ENCODE assay signal across 11 cellular contexts in the genomic region with DNA sequence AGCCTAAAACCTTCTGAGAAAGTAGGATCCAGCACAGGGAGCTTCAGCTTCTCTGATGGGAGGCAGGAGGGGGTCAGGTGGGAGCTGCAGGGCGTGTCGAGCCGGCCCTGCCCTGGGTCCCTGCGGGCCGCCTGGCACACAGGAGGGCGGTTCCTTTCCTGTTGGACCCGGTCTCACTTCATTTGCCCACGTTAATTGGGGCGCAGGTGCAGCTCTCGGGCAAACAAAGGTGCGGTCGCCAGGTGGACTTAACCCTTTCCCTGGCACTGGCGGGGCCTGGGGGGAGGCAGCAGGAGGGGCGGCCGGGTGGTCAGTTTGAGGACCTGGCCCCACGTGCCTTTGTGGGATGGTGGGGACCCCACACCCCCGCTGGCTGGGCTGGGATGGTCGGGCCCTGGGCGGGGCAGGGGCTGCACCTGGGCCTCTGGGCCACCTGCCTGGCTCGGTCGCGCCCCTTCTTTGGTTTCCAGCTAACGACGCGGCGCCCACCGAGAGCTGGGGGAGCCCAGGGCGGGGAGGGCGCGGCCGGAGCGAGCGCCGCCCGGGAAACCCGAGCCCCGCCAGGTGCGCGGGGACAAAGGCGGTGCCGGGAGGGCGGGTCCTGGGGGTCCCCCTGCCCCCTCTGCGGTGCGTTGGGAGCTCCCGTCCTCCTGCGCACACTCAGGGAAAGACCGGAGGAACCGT. TPM values are rescaled to one million over a fixed set of nuclear protein-coding genes. Genes with fewer than 3 reads are reported as not detected.
DNase-seq lines count a peak whose midpoint lies in the region; ATAC-seq and TF ChIP-seq lines count a peak whose summit lies in the region.
"Had no signal": no experiment of that assay in that cellular context is flagged by ENCODE, and none has a peak within 500 bp of the region (broad histone marks: within the 10 kb centered on the region; RNA-seq: fewer than 3 reads in every experiment).

No MANE protein-coding gene starts in this region.

- H3K36me3 ChIP-seq in DOHH2 (ENCODE audit: control insufficient read depth, low read length), result no peaks in the 10 kb centered on the region
- no peaks in the 10 kb centered on the region for H3K36me3 ChIP-seq in Peyer's patch
- no peaks in the 10 kb centered on the region for H3K36me3 ChIP-seq in mucosa of rectum (ENCODE audit: control insufficient read depth in 2 of 2, insufficient read depth in 2 of 2, low read length in 2 of 2)

- no peak for TF ChIP-seq CTCF in DOHH2 (IDR thresholded peaks at IDR 0.05; ENCODE audit: low read depth, low read length, poor library complexity, severe bottlenecking)
- no peak for TF ChIP-seq CTCF in Peyer's patch (IDR thresholded peaks at IDR 0.05)
- no peak for TF ChIP-seq CTCF in chondrocyte (IDR thresholded peaks at IDR 0.05)

- peak overlapping the region; percentile 40 for H3K4me3 ChIP-seq in DOHH2 (ENCODE audit: low read length)
- peak overlapping the region; percentile 42 to 59 (median 54) for H3K4me3 ChIP-seq in Peyer's patch
- peak overlapping the region in 1 of 2 donors; percentile 54 for H3K4me3 ChIP-seq in mucosa of rectum (ENCODE audit: low read length in 2 of 2)

- H3K4me3 Mint-ChIP-seq in chondrocyte (ENCODE audit: unreplicated experiment), result no peak overlapping the region

- H3K4me2 ChIP-seq in DOHH2 (ENCODE audit: low read length), result peak overlapping the region; percentile 70

- no peaks in the 10 kb centered on the region for H3F3A ChIP-seq in DOHH2 (ENCODE audit: control insufficient read depth, insufficient read depth)

- no peak for ATAC-seq in GM19395 (IDR thresholded peaks at IDR 0.05; ENCODE audit: unreplicated experiment)

- H3K27ac ChIP-seq in DOHH2 (ENCODE audit: low read depth, low read length) (no peak overlapping the region), Peyer's patch (peak overlapping the region; percentile 84 to 93 (median 90)), mucosa of rectum (ENCODE audit: low read depth in 2 of 2, low read length in 2 of 2) (peak overlapping the region; percentile 93 to 94)

- H3K9me3 ChIP-seq in DOHH2 (ENCODE audit: control insufficient read depth, insufficient read depth, low read length), result no peaks in the 10 kb centered on the region
- no peaks in the 10 kb centered on the region for H3K9me3 ChIP-seq in Peyer's patch
- no peaks in the 10 kb centered on the region for H3K9me3 ChIP-seq in mucosa of rectum (ENCODE audit: control insufficient read depth in 2 of 2, low read length in 2 of 2)

- no peak overlapping the region for H3K27ac Mint-ChIP-seq in chondrocyte (ENCODE audit: unreplicated experiment)

- H3K27me3 ChIP-seq in DOHH2 (ENCODE audit: control insufficient read depth, low read length), result peaks cover 14% of the 10 kb centered on the region
- no peaks in the 10 kb centered on the region for H3K27me3 ChIP-seq in Peyer's patch
- H3K27me3 ChIP-seq in mucosa of rectum (ENCODE audit: control insufficient read depth in 2 of 2, insufficient read depth in 2 of 2, low read length in 2 of 2), result no peaks in the 10 kb centered on the region

- peaks cover 25% of the 10 kb centered on the region for H3K4me1 ChIP-seq in DOHH2 (ENCODE audit: control insufficient read depth, low read length)
- H3K4me1 ChIP-seq in Peyer's patch, result peaks cover 0 to 49% (median 14%) of the 10 kb centered on the region in 4 donors
- H3K4me1 ChIP-seq in mucosa of rectum (ENCODE audit: control insufficient read depth in 2 of 2, insufficient read depth in 2 of 2, low read length in 2 of 2), result peaks cover 25 to 47% of the 10 kb centered on the region in 2 donors

- no peaks in the 10 kb centered on the region for H3K9me3 Mint-ChIP-seq in chondrocyte (ENCODE audit: low read depth)

- TF ChIP-seq POLR2A in Peyer's patch (IDR thresholded peaks at IDR 0.05), result peak in 1 of 2 donors; percentile 78

- peak; percentile 92 for DNase-seq in HT-29 (ENCODE audit: low spot score)
- DNase-seq in Peyer's patch, result peak; percentile 75 to 91 (median 87)
- DNase-seq in NCI-H226, result no peak
- no peak for DNase-seq in NCI-H1048 (lab: John Stamatoyannopoulos, UW)
- no peak for DNase-seq in chondrocyte (ENCODE audit: low spot score)
- DNase-seq: SW 1271 had no signal

- H3K79me2 ChIP-seq in DOHH2 (ENCODE audit: control insufficient read depth, low read length), result no peaks in the 10 kb centered on the region

- H4K20me1 ChIP-seq in DOHH2 (ENCODE audit: control insufficient read depth, insufficient read depth, low read depth, low read length), result no peaks in the 10 kb centered on the region

- peaks cover 3% of the 10 kb centered on the region for H3K27me3 Mint-ChIP-seq in chondrocyte (ENCODE audit: low read depth)

- H3K4me1 Mint-ChIP-seq in chondrocyte (ENCODE audit: low read depth), result no peaks in the 10 kb centered on the region

- no peaks in the 10 kb centered on the region for H3K36me3 Mint-ChIP-seq in chondrocyte (ENCODE audit: low read depth)

- H3K9me2 ChIP-seq in DOHH2 (replicated peaks; ENCODE audit: control insufficient read depth, low read length), result no peaks in the 10 kb centered on the region

- H3K9ac ChIP-seq in mucosa of rectum (ENCODE audit: low read depth in 1 of 2, low read length in 2 of 2), result peak overlapping the region; percentile 60 to 82

RNA-seq across cellular contexts. Expression of a gene that starts 20.8 kb away (rescaled TPM):
- 61.4 and 67.6 TPM in 2 replicates for total RNA-seq in HT-29 (2014; rRNA removed; shearing (Covaris generic))
- total RNA-seq in Peyer's patch, result 10 to 100 TPM; 14.0 to 32.0 (median 22.7) TPM
- 9.2 to 15.1 TPM (median 9.2 TPM) in 3 replicates for total RNA-seq in chondrocyte

RNA-seq across cellular contexts. Expression of a gene that starts 37.0 kb away (rescaled TPM):
- total RNA-seq in HT-29 (2014; rRNA removed; shearing (Covaris generic)), result 5.8 and 6.6 TPM in 2 replicates
- total RNA-seq in Peyer's patch (1 to 10 TPM in 3 of 4 donors, not detected in 1; 1.6 to 3.6 (median 1.8) TPM), chondrocyte (not detected in 3 replicates)
- total RNA-seq: bronchial epithelial cell, kidney epithelial cell had no signal

Comparison
In these comparisons a context has a peak if more than half of its experiments do, and no peak if none do; other contexts are left out.
1. DNase-seq: peak in HT-29 (single experiment) and Peyer's patch (3 of 3); none in NCI-H226 (single experiment), NCI-H1048 (single experiment) and chondrocyte (single experiment).